In the genomic region with DNA sequence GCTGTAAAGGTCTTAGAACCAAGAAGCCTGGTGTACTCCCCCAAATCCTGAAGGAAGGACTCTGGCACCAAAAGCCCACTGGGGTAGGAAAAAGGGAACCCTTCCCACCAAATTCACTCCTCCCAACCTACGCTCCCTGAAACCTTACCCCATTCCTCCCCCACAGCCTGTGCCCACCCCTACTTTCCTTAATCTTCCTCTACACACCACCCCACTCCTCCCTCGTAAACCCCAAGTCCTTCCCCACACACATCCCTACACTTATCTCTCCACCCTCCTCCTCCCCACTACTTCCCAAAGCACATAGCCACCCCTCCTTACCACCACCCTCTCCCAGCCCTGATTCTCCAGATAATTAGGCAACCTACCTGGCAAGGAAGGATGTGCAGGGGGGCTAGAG, we compare ENCODE assay signal across 2 cellular contexts.
TF ChIP-seq lines count a peak whose summit lies in the region.

No MANE protein-coding gene starts in this region.

TF ChIP-seq in IMR-90, 13 proteins besides CTCF, POLR2A, EP300 and RAD21:
- TF ChIP-seq MAFK (IDR thresholded peaks at IDR 0.05; ENCODE audit: low read depth, low read length) (no peak), RCOR1 (IDR thresholded peaks at IDR 0.05; ENCODE audit: insufficient replicate concordance, low read length) (no peak), CHD1 (IDR thresholded peaks at IDR 0.05; ENCODE audit: low read depth, low read length) (no peak), CEBPB (IDR thresholded peaks at IDR 0.05; ENCODE audit: low read depth, low read length) (no peak), MXI1 (IDR thresholded peaks at IDR 0.05; ENCODE audit: borderline replicate concordance, low read depth, low read length) (no peak), BHLHE40 (IDR thresholded peaks at IDR 0.05; ENCODE audit: low read depth, low read length) (no peak), SMC3 (IDR thresholded peaks at IDR 0.05; ENCODE audit: low read depth, low read length) (no peak), FOS (IDR thresholded peaks at IDR 0.05; ENCODE audit: low read depth, low read length) (no peak), MAZ (IDR thresholded peaks at IDR 0.05; ENCODE audit: borderline replicate concordance, low read depth, low read length) (no peak), RFX5 (IDR thresholded peaks at IDR 0.05; ENCODE audit: low read depth, low read length) (no peak)
- TF ChIP-seq, protein P1, sequence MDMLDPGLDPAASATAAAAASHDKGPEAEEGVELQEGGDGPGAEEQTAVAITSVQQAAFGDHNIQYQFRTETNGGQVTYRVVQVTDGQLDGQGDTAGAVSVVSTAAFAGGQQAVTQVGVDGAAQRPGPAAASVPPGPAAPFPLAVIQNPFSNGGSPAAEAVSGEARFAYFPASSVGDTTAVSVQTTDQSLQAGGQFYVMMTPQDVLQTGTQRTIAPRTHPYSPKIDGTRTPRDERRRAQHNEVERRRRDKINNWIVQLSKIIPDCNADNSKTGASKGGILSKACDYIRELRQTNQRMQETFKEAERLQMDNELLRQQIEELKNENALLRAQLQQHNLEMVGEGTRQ (IDR thresholded peaks at IDR 0.05; ENCODE audit: low read depth, low read length), result no peak
- TF ChIP-seq, protein P2, sequence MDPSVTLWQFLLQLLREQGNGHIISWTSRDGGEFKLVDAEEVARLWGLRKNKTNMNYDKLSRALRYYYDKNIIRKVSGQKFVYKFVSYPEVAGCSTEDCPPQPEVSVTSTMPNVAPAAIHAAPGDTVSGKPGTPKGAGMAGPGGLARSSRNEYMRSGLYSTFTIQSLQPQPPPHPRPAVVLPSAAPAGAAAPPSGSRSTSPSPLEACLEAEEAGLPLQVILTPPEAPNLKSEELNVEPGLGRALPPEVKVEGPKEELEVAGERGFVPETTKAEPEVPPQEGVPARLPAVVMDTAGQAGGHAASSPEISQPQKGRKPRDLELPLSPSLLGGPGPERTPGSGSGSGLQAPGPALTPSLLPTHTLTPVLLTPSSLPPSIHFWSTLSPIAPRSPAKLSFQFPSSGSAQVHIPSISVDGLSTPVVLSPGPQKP (IDR thresholded peaks at IDR 0.05; ENCODE audit: borderline replicate concordance, low read depth, low read length), result no peak

TF ChIP-seq in neural cell, 6 proteins besides CTCF, POLR2A, EP300 and RAD21:
- TF ChIP-seq EZH2 (IDR thresholded peaks at IDR 0.05; ENCODE audit: borderline replicate concordance, insufficient read depth, low read length, poor library complexity, severe bottlenecking), result no peak
